9 cellular contexts compared by ENCODE assay signal in genomic region chr1:81922955-81923354, GRCh38.
"Had no signal": no experiment of that assay in that cellular context is flagged by ENCODE, and none has a peak within 500 bp of the region (broad histone marks: within the 10 kb centered on the region; RNA-seq: fewer than 3 reads in every experiment).

No MANE protein-coding gene starts in this region.

- H3K4me3 ChIP-seq: GM23248, K562 had no signal

- H3K4me3 Mint-ChIP-seq: H9, HFFc6 had no signal

- H3K9me3 Mint-ChIP-seq: H9, HFFc6 had no signal

- H3K27ac Mint-ChIP-seq: H9, HFFc6 had no signal

- H3K27ac ChIP-seq: GM23248 had no signal

- FAIRE-seq: H54, HTR-8/SVneo, K562 had no signal

- DNase-seq: GM23248, GOT3, H9, HCEC 1CT, HFFc6, IMR-90 had no signal

- H3K9ac ChIP-seq: GM23248 had no signal

- H2AFZ ChIP-seq: GM23248 had no signal
